Comparison of ENCODE assay signal across 9 cellular contexts in genomic region chr17:82283208-82283749, GRCh38. TPM values are rescaled to one million over a fixed set of nuclear protein-coding genes. Genes with fewer than 3 reads are reported as not detected.
DNase-seq lines count a peak whose midpoint lies in the region; ATAC-seq and TF ChIP-seq lines count a peak whose summit lies in the region.
"Had no signal": no experiment of that assay in that cellular context is flagged by ENCODE, and none has a peak within 500 bp of the region (broad histone marks: within the 10 kb centered on the region; RNA-seq: fewer than 3 reads in every experiment).

No MANE protein-coding gene starts in this region.

- POLR2A ChIA-PET in RWPE1 (lab: Yijun Ruan, JAX; ENCODE audit: low non-redundant PET) (interaction anchor here (1.0 to 1.1 kb wide), 2 partner anchors 9 to 10 kb away, joined by 4 to 5 read pairs; partner anchors contain the start of gene CSNK1D), HEK293T (lab: Yijun Ruan, JAX) (interaction anchor here (0.8 to 3.9 kb wide), 3 partner anchors 9 to 15 kb away, joined by 3 to 29 read pairs (median 18); partner anchors contain the start of gene CSNK1D)

- no peaks in the 10 kb centered on the region for H3K36me3 Mint-ChIP-seq in activated naive CD4-positive, alpha-beta T cell treated with anti-CD3 and anti-CD28 coated beads for 36 hours (ENCODE audit: low read depth)
- no peaks in the 10 kb centered on the region for H3K36me3 Mint-ChIP-seq in activated naive CD4-positive, alpha-beta T cell treated with anti-CD3 and anti-CD28 coated beads, Interleukin-2, amount 10 ng/mL, durations not matched to agents 7 days and 5 days

- DNase-seq in activated naive CD4-positive, alpha-beta T cell treated with anti-CD3 and anti-CD28 coated beads for 36 hours: peak; percentile 60
- no peak for DNase-seq in activated naive CD4-positive, alpha-beta T cell treated with anti-CD3 and anti-CD28 coated beads, Interleukin-2, amount 10 ng/mL, durations not matched to agents 7 days and 5 days
- DNase-seq in RWPE1 (ENCODE audit: low spot score) (peak; percentile 91), epithelial cell of esophagus (ENCODE audit: low read depth) (peak; percentile 85), lower leg skin (ENCODE audit: low spot score in 2 of 2) (no peak), HEK293T (ENCODE audit: extremely low spot score) (no peak)
- peak; percentile 73 for DNase-seq in stimulated activated naive CD8-positive, alpha-beta T cell treated with anti-CD3 and anti-CD28 coated beads, Interleukin-15, Interleukin-2, amounts not matched to agents 100 U/mL and 50 U/mL, for 24 hours

- no peak for TF ChIP-seq POLR2A in lower leg skin (IDR thresholded peaks at IDR 0.05)

- no peak overlapping the region for H3K27ac Mint-ChIP-seq in activated naive CD4-positive, alpha-beta T cell treated with anti-CD3 and anti-CD28 coated beads for 36 hours
- no peak overlapping the region for H3K27ac Mint-ChIP-seq in activated naive CD4-positive, alpha-beta T cell treated with anti-CD3 and anti-CD28 coated beads, Interleukin-2, amount 10 ng/mL, durations not matched to agents 7 days and 5 days

- intact Hi-C loops in activated naive CD4-positive, alpha-beta T cell treated with anti-CD3 and anti-CD28 coated beads for 36 hours (cut with micrococcal nuclease): no loop called here
- intact Hi-C loops in lower leg skin (cut with DNase I; ENCODE audit: low total_unique reads): no loop called here

- H3K4me1 Mint-ChIP-seq in activated naive CD4-positive, alpha-beta T cell treated with anti-CD3 and anti-CD28 coated beads for 36 hours (ENCODE audit: low read depth): peaks cover 12% of the 10 kb centered on the region
- peaks cover 13% of the 10 kb centered on the region for H3K4me1 Mint-ChIP-seq in activated naive CD4-positive, alpha-beta T cell treated with anti-CD3 and anti-CD28 coated beads, Interleukin-2, amount 10 ng/mL, durations not matched to agents 7 days and 5 days

- H3K4me3 ChIP-seq in epithelial cell of esophagus (ENCODE audit: low read length): no peak overlapping the region
- no peak overlapping the region for H3K4me3 ChIP-seq in lower leg skin (ENCODE audit: low read depth, poor library complexity, severe bottlenecking)

- H3K27me3 Mint-ChIP-seq in activated naive CD4-positive, alpha-beta T cell treated with anti-CD3 and anti-CD28 coated beads for 36 hours (ENCODE audit: low read depth): no peaks in the 10 kb centered on the region
- H3K27me3 Mint-ChIP-seq in activated naive CD4-positive, alpha-beta T cell treated with anti-CD3 and anti-CD28 coated beads, Interleukin-2, amount 10 ng/mL, durations not matched to agents 7 days and 5 days: peaks cover 50% of the 10 kb centered on the region

- WGBS in lower leg skin, 2 donors: 33 to 42% methylated on average over 9 to 13 of the region's 13 CpGs

- no peak for TF ChIP-seq CTCF in RWPE1 (conservative IDR thresholded peaks at IDR 0.05; ENCODE audit: low read depth)
- no peak for TF ChIP-seq CTCF in epithelial cell of esophagus (IDR thresholded peaks at IDR 0.05; ENCODE audit: insufficient read depth, low read depth, low read length, missing control alignments)
- no peak for TF ChIP-seq CTCF in lower leg skin (IDR thresholded peaks at IDR 0.05)

- no peak overlapping the region for H3K4me3 Mint-ChIP-seq in activated naive CD4-positive, alpha-beta T cell treated with anti-CD3 and anti-CD28 coated beads for 36 hours
- H3K4me3 Mint-ChIP-seq in activated naive CD4-positive, alpha-beta T cell treated with anti-CD3 and anti-CD28 coated beads, Interleukin-2, amount 10 ng/mL, durations not matched to agents 7 days and 5 days: no peak overlapping the region

- no peaks in the 10 kb centered on the region for H3K9me3 Mint-ChIP-seq in activated naive CD4-positive, alpha-beta T cell treated with anti-CD3 and anti-CD28 coated beads for 36 hours
- no peaks in the 10 kb centered on the region for H3K9me3 Mint-ChIP-seq in activated naive CD4-positive, alpha-beta T cell treated with anti-CD3 and anti-CD28 coated beads, Interleukin-2, amount 10 ng/mL, durations not matched to agents 7 days and 5 days

- ATAC-seq in stimulated activated naive CD8-positive, alpha-beta T cell treated with anti-CD3 and anti-CD28 coated beads, Interleukin-15, Interleukin-2, amounts not matched to agents 100 U/mL and 50 U/mL, for 24 hours: peak; percentile 88
- no peak for ATAC-seq in GM21723 (IDR thresholded peaks at IDR 0.05; ENCODE audit: unreplicated experiment)

- peak overlapping the region; percentile 100 for H3K27ac ChIP-seq in RWPE1

- CTCF ChIA-PET in activated naive CD4-positive, alpha-beta T cell treated with anti-CD3 and anti-CD28 coated beads for 36 hours (lab: Charles Lee): interaction anchor here (0.6 kb wide), 1 partner anchor 607 kb away, joined by 3 read pairs; no protein-coding TSS in a partner anchor
- CTCF ChIA-PET in activated naive CD4-positive, alpha-beta T cell treated with anti-CD3 and anti-CD28 coated beads, Interleukin-2, amount 10 ng/mL, durations not matched to agents 7 days and 5 days (lab: Charles Lee): interaction anchor here (0.7 kb wide), 2 partner anchors 54 to 323 kb away, joined by 3 to 4 read pairs; no protein-coding TSS in a partner anchor
- CTCF ChIA-PET in RWPE1 (lab: Yijun Ruan, JAX): interaction anchor here (0.6 kb wide), 1 partner anchor 43 kb away, joined by 3 read pairs; no protein-coding TSS in a partner anchor
- CTCF ChIA-PET in HEK293T (lab: Yijun Ruan, JAX): interaction anchor here (1.0 to 1.1 kb wide), 2 partner anchors 47 to 77 kb away, joined by 3 to 6 read pairs; no protein-coding TSS in a partner anchor

TF ChIP-seq in HEK293T, 16 proteins besides CTCF, POLR2A, EP300 and RAD21:
- TF ChIP-seq HDGF (IDR thresholded peaks at IDR 0.05; ENCODE audit: borderline replicate concordance): no peak
- no peak for TF ChIP-seq NFRKB (IDR thresholded peaks at IDR 0.05)
- no peak for TF ChIP-seq ELF4 (IDR thresholded peaks at IDR 0.05)
- TF ChIP-seq CTBP1 (IDR thresholded peaks at IDR 0.05; ENCODE audit: borderline replicate concordance): no peak
- no peak for TF ChIP-seq TARDBP (IDR thresholded peaks at IDR 0.05)
- no peak for TF ChIP-seq PKNOX1 (IDR thresholded peaks at IDR 0.05)
- no peak for TF ChIP-seq ARNT (IDR thresholded peaks at IDR 0.05)
- no peak for TF ChIP-seq L3MBTL2 (conservative IDR thresholded peaks at IDR 0.05)
- TF ChIP-seq SUZ12 (IDR thresholded peaks at IDR 0.05): no peak

RNA-seq across cellular contexts. Expression of gene CSNK1D, which starts 9.8 kb away (rescaled TPM):
- total RNA-seq in activated naive CD4-positive, alpha-beta T cell treated with anti-CD3 and anti-CD28 coated beads for 36 hours: 100 to 1,000 TPM in 1 of 2 experiments, 10 to 100 TPM in 1; 99.8 to 100 TPM
- total RNA-seq in lower leg skin: 10 to 100 TPM; 46.0 to 88.4 (median 56.4) TPM

RNA-seq across cellular contexts. Expression of gene CD7, which starts 34.1 kb away (rescaled TPM):
- 100 to 1,000 TPM; 635 to 646 TPM for total RNA-seq in activated naive CD4-positive, alpha-beta T cell treated with anti-CD3 and anti-CD28 coated beads for 36 hours
- total RNA-seq in lower leg skin: under 1 TPM in 2 of 4 donors, not detected in 2; 0.45 to 0.99 TPM
- total RNA-seq: pulmonary artery endothelial cell had no signal

RNA-seq across cellular contexts. Expression of gene SECTM1, which starts 50.3 kb away (rescaled TPM):
- 1 to 10 TPM; 2.8 to 3.8 TPM for total RNA-seq in activated naive CD4-positive, alpha-beta T cell treated with anti-CD3 and anti-CD28 coated beads for 36 hours
- 10 to 100 TPM; 12.4 to 16.3 (median 14.5) TPM for total RNA-seq in lower leg skin

RNA-seq across cellular contexts. Expression of gene SLC16A3, which starts 54.4 kb away (rescaled TPM):
- 10 to 100 TPM; 15.2 to 18.3 TPM for total RNA-seq in activated naive CD4-positive, alpha-beta T cell treated with anti-CD3 and anti-CD28 coated beads for 36 hours
- total RNA-seq in lower leg skin: 10 to 100 TPM; 10.0 to 18.5 (median 15.2) TPM

Comparison
In these comparisons a context has a peak if more than half of its experiments do, and no peak if none do; other contexts are left out.
1. DNase-seq: peak in activated naive CD4-positive, alpha-beta T cell treated with anti-CD3 and anti-CD28 coated beads for 36 hours (single experiment), RWPE1 (single experiment), epithelial cell of esophagus (single experiment) and stimulated activated naive CD8-positive, alpha-beta T cell treated with anti-CD3 and anti-CD28 coated beads, Interleukin-15, Interleukin-2, amounts not matched to agents 100 U/mL and 50 U/mL, for 24 hours (single experiment); none in activated naive CD4-positive, alpha-beta T cell treated with anti-CD3 and anti-CD28 coated beads, Interleukin-2, amount 10 ng/mL, durations not matched to agents 7 days and 5 days (single experiment), lower leg skin (0 of 2) and HEK293T (single experiment).
2. RNA of gene CD7, which starts 34.1 kb away (total RNA-seq): 635 to 646 TPM in activated naive CD4-positive, alpha-beta T cell treated with anti-CD3 and anti-CD28 coated beads for 36 hours; 0.45 to 0.99 TPM in lower leg skin; every median in the first group is over 100 times any median in the second.